In the genomic region with DNA sequence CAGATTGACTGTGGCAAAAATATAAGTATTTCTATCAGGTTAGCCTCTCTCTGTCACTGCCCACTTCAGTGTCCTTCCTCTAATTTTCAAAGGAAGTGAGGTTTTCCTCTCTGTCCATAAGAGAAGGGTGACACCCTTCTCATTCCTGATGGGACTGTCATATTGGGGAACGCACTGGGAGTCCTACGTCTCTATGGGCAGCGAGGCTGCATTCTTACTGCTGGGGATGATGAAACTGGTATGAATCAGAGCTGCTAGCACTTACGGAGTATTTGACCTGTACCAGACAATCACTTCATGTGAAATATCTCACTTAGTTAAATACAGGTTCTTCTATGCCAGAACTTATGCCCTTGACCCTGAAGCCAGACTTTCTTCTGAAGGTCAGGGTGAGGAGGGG, we compare ENCODE assay signal across 18 cellular contexts.
A peak's percentile ranks its signal among the peaks of the same experiment; 100 is the strongest.
DNase-seq lines count a peak whose midpoint lies in the region; ATAC-seq and TF ChIP-seq lines count a peak whose summit lies in the region.
"Had no signal": no experiment of that assay in that cellular context is flagged by ENCODE, and none has a peak within 500 bp of the region (broad histone marks: within the 10 kb centered on the region; RNA-seq: fewer than 3 reads in every experiment).

No MANE protein-coding gene starts in this region.

- no peak overlapping the region for H2AK9ac ChIP-seq in IMR-90 (replicated peaks; ENCODE audit: low read depth, low read length, poor library complexity)

- H2BK120ac ChIP-seq in IMR-90 (ENCODE audit: low read depth, low read length), result peak overlapping the region; percentile 19; the same call in 1 of the 2 replicates

- no peak for TF ChIP-seq POLR2A in IMR-90 (IDR thresholded peaks at IDR 0.05; ENCODE audit: low read depth, low read length)

- H3K79me1 ChIP-seq in IMR-90 (ENCODE audit: low read depth in 1 of 2, low read length in 2 of 2), result no peaks in the 10 kb centered on the region

- H3K9ac ChIP-seq in IMR-90 (ENCODE audit: low read depth, low read length), result no peak overlapping the region
- H3K9ac ChIP-seq: BLaER1 treated with 17β-estradiol and CSF1 and Interleukin-3, amounts not matched to agents 10 nM and 100 nM had no signal

- TF ChIP-seq CTCF in BJ (IDR thresholded peaks at IDR 0.05; ENCODE audit: insufficient read depth, low read depth, low read length) (no peak), IMR-90 (conservative IDR thresholded peaks at IDR 0.05; ENCODE audit: low read depth, low read length) (no peak), choroid plexus epithelial cell (conservative IDR thresholded peaks at IDR 0.05; ENCODE audit: low read depth, low read length) (no peak), GM20000 (IDR thresholded peaks at IDR 0.05; ENCODE audit: extremely low read depth, missing control alignments) (no peak)

- H2BK20ac ChIP-seq in IMR-90 (ENCODE audit: low read depth, low read length), result no peak overlapping the region

- H3K4me3 Mint-ChIP-seq in activated T-cell treated with anti-CD3 and anti-CD28 coated beads, Interleukin-2, amount 50 U/mL, for 24 hours, result no peak overlapping the region
- H3K4me3 Mint-ChIP-seq: activated T-helper 17 cell treated with anti-CD3 and anti-CD28 coated beads, Interleukin-2, amount 50 U/mL, for 72 hours; dendritic cell treated with granulocyte-macrophage colony-stimulating factor and Interleukin-4, amounts not matched to agents 40 ng/mL and 50 ng/mL, for 4 days had no signal

- in situ Hi-C loops in IMR-90 (cut with MboI; ENCODE audit: low sequenced_read_pairs), result no loop called here

- ATAC-seq in IMR-90 (ENCODE audit: low read depth), result peak; percentile 81
- ATAC-seq in HG03025 (IDR thresholded peaks at IDR 0.05; ENCODE audit: low FRiP score, unreplicated experiment), result no peak
- no peak for ATAC-seq in GM19452 (IDR thresholded peaks at IDR 0.05; ENCODE audit: unreplicated experiment)
- ATAC-seq: activated T-helper 17 cell treated with anti-CD3 and anti-CD28 coated beads, Interleukin-2, amount 50 U/mL, for 72 hours had no signal

- no peaks in the 10 kb centered on the region for H3K9me3 Mint-ChIP-seq in activated T-cell treated with anti-CD3 and anti-CD28 coated beads, Interleukin-2, amount 50 U/mL, for 24 hours
- H3K9me3 Mint-ChIP-seq: activated T-helper 17 cell treated with anti-CD3 and anti-CD28 coated beads, Interleukin-2, amount 50 U/mL, for 72 hours; dendritic cell treated with granulocyte-macrophage colony-stimulating factor and Interleukin-4, amounts not matched to agents 40 ng/mL and 50 ng/mL, for 4 days had no signal

- H3K4ac ChIP-seq in IMR-90 (ENCODE audit: low read depth, low read length), result no peak overlapping the region

- H3K9me3 ChIP-seq in IMR-90 (ENCODE audit: control insufficient read depth, insufficient read depth, low read length), result no peaks in the 10 kb centered on the region
- H3K9me3 ChIP-seq: BLaER1 treated with 17β-estradiol and CSF1 and Interleukin-3, amounts not matched to agents 10 nM and 100 nM; stomach; uterus had no signal

- H3K36me3 Mint-ChIP-seq in activated T-cell treated with anti-CD3 and anti-CD28 coated beads, Interleukin-2, amount 50 U/mL, for 24 hours (ENCODE audit: low read depth), result no peaks in the 10 kb centered on the region

- DNase-seq in BJ (ENCODE audit: low read depth) (peak; percentile 28), IMR-90 (peak; percentile 83), choroid plexus epithelial cell (ENCODE audit: low read depth) (peak; percentile 83), renal cortical epithelial cell (ENCODE audit: low read depth) (peak; percentile 27), GM20000 (ENCODE audit: low spot score) (no peak)
- DNase-seq in activated T-cell treated with anti-CD3 and anti-CD28 coated beads, Interleukin-2, amount 50 U/mL, for 24 hours, result no peak
- DNase-seq: erythroblast, MM.1S, NCI-H187 treated with DMSO at 0.1 percent for 48 hours, NCI-H526, stomach, uterus had no signal

- H2BK15ac ChIP-seq in IMR-90 (ENCODE audit: low read depth, low read length), result no peak overlapping the region

- POLR2A ChIA-PET in BJ (lab: Charles Lee), result interaction anchor here (0.7 kb wide), 1 partner anchor 1549 kb away, joined by 3 read pairs; no protein-coding TSS in a partner anchor
- POLR2A ChIA-PET in IMR-90 (lab: Charles Lee; ENCODE audit: unreplicated experiment), result no interaction called here

- no peak overlapping the region for H3K56ac ChIP-seq in IMR-90 (ENCODE audit: extremely low read depth, insufficient read depth, low read length)

- intact Hi-C loops in IMR-90 (cut with micrococcal nuclease), result no loop called here

- H2BK5ac ChIP-seq in IMR-90 (ENCODE audit: low read depth, low read length, poor library complexity, severe bottlenecking), result no peak overlapping the region

- no CpG with 5 or more reads among the region's 4 CpGs for WGBS in IMR-90 (ENCODE audit: extremely low coverage in 2 of 2, insufficient read length in 1 of 2), 2 experiments

- dilution Hi-C loops in IMR-90 (cut with HindIII; ENCODE audit: low sequenced_read_pairs, unreplicated experiment), result no loop called here

- H3K4me3 ChIP-seq in BJ (ENCODE audit: low read depth, low read length) (no peak overlapping the region), IMR-90 (ENCODE audit: insufficient read depth, low read depth, low read length) (no peak overlapping the region), choroid plexus epithelial cell (ENCODE audit: low read depth, low read length) (no peak overlapping the region)
- H3K4me3 ChIP-seq: BLaER1 treated with 17β-estradiol and CSF1 and Interleukin-3, amounts not matched to agents 10 nM and 100 nM; hepatocyte; stomach; uterus had no signal

- no peak for TF ChIP-seq RAD21 in IMR-90 (IDR thresholded peaks at IDR 0.05; ENCODE audit: low read length)

- H2AFZ ChIP-seq in IMR-90 (replicated peaks; ENCODE audit: low read length, poor library complexity), result peak overlapping the region; percentile 13
- H2AFZ ChIP-seq: hepatocyte had no signal

- H4K8ac ChIP-seq in IMR-90 (ENCODE audit: low read depth in 2 of 2, low read length in 2 of 2), result no peak overlapping the region

- no TSS peak for BruUV-seq in IMR-90 (replicated peaks; lab: Mats Ljungman, UMichigan)

- H3K9me1 ChIP-seq in IMR-90 (ENCODE audit: insufficient read depth, low read length), result no peaks in the 10 kb centered on the region

- peaks cover 5% of the 10 kb centered on the region for H3K4me1 Mint-ChIP-seq in activated T-cell treated with anti-CD3 and anti-CD28 coated beads, Interleukin-2, amount 50 U/mL, for 24 hours (ENCODE audit: low read depth)

- H3K36me3 ChIP-seq in BJ (ENCODE audit: control insufficient read depth, insufficient read depth, low read length) (no peaks in the 10 kb centered on the region), IMR-90 (ENCODE audit: control insufficient read depth, insufficient read depth, low read length) (no peaks in the 10 kb centered on the region)
- H3K36me3 ChIP-seq: BLaER1 treated with 17β-estradiol and CSF1 and Interleukin-3, amounts not matched to agents 10 nM and 100 nM; stomach; uterus had no signal

- 0 out of 2 replicates have a peak, but pooled peaks cover 1% of the 10 kb centered on the region for H3K27me3 ChIP-seq in BJ (ENCODE audit: control insufficient read depth, insufficient read depth, low read length)
- peaks cover 22% of the 10 kb centered on the region for H3K27me3 ChIP-seq in IMR-90 (ENCODE audit: control insufficient read depth, insufficient read depth, low read length)
- H3K27me3 ChIP-seq: BLaER1 treated with 17β-estradiol and CSF1 and Interleukin-3, amounts not matched to agents 10 nM and 100 nM; hepatocyte; stomach; uterus had no signal

- H3K23ac ChIP-seq in IMR-90 (ENCODE audit: low read depth, low read length), result no peak overlapping the region

- H2AK5ac ChIP-seq in IMR-90 (ENCODE audit: low read depth, low read length), result no peak overlapping the region

- peaks cover 7% of the 10 kb centered on the region for H3K27me3 Mint-ChIP-seq in activated T-cell treated with anti-CD3 and anti-CD28 coated beads, Interleukin-2, amount 50 U/mL, for 24 hours
- H3K27me3 Mint-ChIP-seq: activated T-helper 17 cell treated with anti-CD3 and anti-CD28 coated beads, Interleukin-2, amount 50 U/mL, for 72 hours had no signal

- no peaks in the 10 kb centered on the region for H4K20me1 ChIP-seq in IMR-90 (ENCODE audit: insufficient read depth, low read length)
- H4K20me1 ChIP-seq: BLaER1 treated with 17β-estradiol and CSF1 and Interleukin-3, amounts not matched to agents 10 nM and 100 nM had no signal

- H3K4me2 ChIP-seq in IMR-90 (ENCODE audit: low read depth, low read length), result no peak overlapping the region
- H3K4me2 ChIP-seq: BLaER1 treated with 17β-estradiol and CSF1 and Interleukin-3, amounts not matched to agents 10 nM and 100 nM; hepatocyte had no signal

- no peak overlapping the region for H3K27ac Mint-ChIP-seq in activated T-cell treated with anti-CD3 and anti-CD28 coated beads, Interleukin-2, amount 50 U/mL, for 24 hours
- H3K27ac Mint-ChIP-seq: activated T-helper 17 cell treated with anti-CD3 and anti-CD28 coated beads, Interleukin-2, amount 50 U/mL, for 72 hours; dendritic cell treated with granulocyte-macrophage colony-stimulating factor and Interleukin-4, amounts not matched to agents 40 ng/mL and 50 ng/mL, for 4 days had no signal

- no peak overlapping the region for H3K14ac ChIP-seq in IMR-90 (replicated peaks; ENCODE audit: low read depth, low read length)

- no peak overlapping the region for H4K5ac ChIP-seq in IMR-90 (ENCODE audit: low read depth, low read length)

- H3K4me1 ChIP-seq in IMR-90 (ENCODE audit: control insufficient read depth, insufficient read depth, low read length), result no peaks in the 10 kb centered on the region
- H3K4me1 ChIP-seq: stomach, uterus had no signal

- H3K18ac ChIP-seq in IMR-90 (ENCODE audit: low read depth, low read length), result no peak overlapping the region

- no peak overlapping the region for H4K91ac ChIP-seq in IMR-90 (ENCODE audit: insufficient read depth, low read depth, low read length)

- CTCF ChIA-PET in BJ (lab: Yijun Ruan, JAX), result no interaction called here
- CTCF ChIA-PET in IMR-90 (lab: Yijun Ruan, JAX), result interaction anchor here (0.6 kb wide), 1 partner anchor 37 kb away, joined by 3 read pairs; no protein-coding TSS in a partner anchor

- H3K27ac ChIP-seq in IMR-90 (ENCODE audit: insufficient read depth, low read length), result no peak overlapping the region
- H3K27ac ChIP-seq: BLaER1 treated with 17β-estradiol and CSF1 and Interleukin-3, amounts not matched to agents 10 nM and 100 nM; hepatocyte; stomach; uterus had no signal

TF ChIP-seq in IMR-90, 13 proteins besides CTCF, POLR2A, EP300 and RAD21:
- TF ChIP-seq MAZ (IDR thresholded peaks at IDR 0.05; ENCODE audit: borderline replicate concordance, low read depth, low read length) (no peak), FOS (IDR thresholded peaks at IDR 0.05; ENCODE audit: low read depth, low read length) (0 out of 2 replicates have a peak, but pooled peaks have one; percentile 6), CEBPB (IDR thresholded peaks at IDR 0.05; ENCODE audit: low read depth, low read length) (peak; percentile 84)

Comparison
In these comparisons a context has a peak if more than half of its experiments do, and no peak if none do; other contexts are left out.
1. DNase-seq: peak in BJ (single experiment), IMR-90 (single experiment), choroid plexus epithelial cell (single experiment) and renal cortical epithelial cell (single experiment); none in GM20000 (single experiment) and activated T-cell treated with anti-CD3 and anti-CD28 coated beads, Interleukin-2, amount 50 U/mL, for 24 hours (single experiment).